20 cellular contexts compared by ENCODE assay signal in genomic region chr11:6813651-6814050, GRCh38. TPM values are rescaled to one million over a fixed set of nuclear protein-coding genes. Genes with fewer than 3 reads are reported as not detected.
DNase-seq lines count a peak whose midpoint lies in the region; ATAC-seq and TF ChIP-seq lines count a peak whose summit lies in the region.
"Had no signal": no experiment of that assay in that cellular context is flagged by ENCODE, and none has a peak within 500 bp of the region (broad histone marks: within the 10 kb centered on the region; RNA-seq: fewer than 3 reads in every experiment).

No MANE protein-coding gene starts in this region.

- H3K4me3 ChIP-seq in epithelial cell of proximal tubule (ENCODE audit: low read depth, low read length) = no peak overlapping the region

- DNase-seq in HK-2 (ENCODE audit: unreplicated experiment) (peak; percentile 2), epithelial cell of proximal tubule (ENCODE audit: low read depth) (peak; percentile 26), left kidney (ENCODE audit: low read depth, low spot score) (peak; percentile 6), NCI-H2029 (lab: John Stamatoyannopoulos, UW) (no peak), RPMI8226 (no peak), NCI-H524 (lab: John Stamatoyannopoulos, UW) (no peak)
- DNase-seq: C1 segment of cervical spinal cord; Caco-2; CD8-positive, alpha-beta T cell; EL; GF-D8; H9; MM.1S; NCI-H2029 treated with DMSO at 0.1 percent for 48 hours; NCI-H2227 treated with DMSO at 0.1 percent for 48 hours; NCI-H69; SHP77 treated with DMSO at 0.1 percent for 48 hours had no signal

- TF ChIP-seq CTCF in epithelial cell of proximal tubule (conservative IDR thresholded peaks at IDR 0.05; ENCODE audit: low read depth, low read length) = no peak

- ATAC-seq in HG03442 (IDR thresholded peaks at IDR 0.05; ENCODE audit: unreplicated experiment) = no peak
- ATAC-seq: CD8-positive, alpha-beta T cell had no signal

RNA-seq across cellular contexts. Expression of gene OR6A2, which starts 14.2 kb away (rescaled TPM):
- total RNA-seq in epithelial cell of proximal tubule = 0.07 TPM in 1 of 2 replicates, not detected in the other
- total RNA-seq: A673; Caco-2; CD8-positive, alpha-beta T cell; NCI-H460 had no signal

RNA-seq across cellular contexts. Expression of gene OR2AG1, which starts 30.8 kb away (rescaled TPM):
- not detected in 2 replicates for total RNA-seq in epithelial cell of proximal tubule
- total RNA-seq: A673; Caco-2; CD8-positive, alpha-beta T cell; H9; NCI-H460 had no signal

RNA-seq across cellular contexts. Expression of gene OR10A5, which starts 31.8 kb away (rescaled TPM):
- not detected in 2 replicates for total RNA-seq in epithelial cell of proximal tubule
- total RNA-seq: A673; Caco-2; CD8-positive, alpha-beta T cell; H9; NCI-H460 had no signal

RNA-seq across cellular contexts. Expression of gene OR2AG2, which starts 41.9 kb away (rescaled TPM):
- 0.14 TPM in 1 of 2 replicates, not detected in the other for total RNA-seq in epithelial cell of proximal tubule
- total RNA-seq: A673; Caco-2; CD8-positive, alpha-beta T cell had no signal

RNA-seq across cellular contexts. Expression of gene OR10A2, which starts 49.2 kb away (rescaled TPM):
- not detected in 2 replicates for total RNA-seq in epithelial cell of proximal tubule
- total RNA-seq: A673; Caco-2; CD8-positive, alpha-beta T cell; H9; NCI-H460 had no signal

Comparison
In these comparisons a context has a peak if more than half of its experiments do, and no peak if none do; other contexts are left out.
1. DNase-seq: peak in HK-2 (single experiment), epithelial cell of proximal tubule (single experiment) and left kidney (single experiment); none in NCI-H2029 (single experiment), RPMI8226 (single experiment) and NCI-H524 (0 of 2).